9 cellular contexts compared by ENCODE assay signal in genomic region chr11:46290598-46291309, GRCh38. TPM values are rescaled to one million over a fixed set of nuclear protein-coding genes. Genes with fewer than 3 reads are reported as not detected.
DNase-seq lines count a peak whose midpoint lies in the region; ATAC-seq and TF ChIP-seq lines count a peak whose summit lies in the region.
"Had no signal": no experiment of that assay in that cellular context is flagged by ENCODE, and none has a peak within 500 bp of the region (broad histone marks: within the 10 kb centered on the region; RNA-seq: fewer than 3 reads in every experiment).

No MANE protein-coding gene starts in this region.

- H3K9me2 ChIP-seq in hepatocyte (replicated peaks; ENCODE audit: insufficient read depth) = no peaks in the 10 kb centered on the region

- 34% methylated on average over 5 of the region's 6 CpGs for WGBS in hepatocyte (ENCODE audit: low lambda C conversion rate, missing lambda C conversion rate)

- H3K27me3 ChIP-seq in hepatocyte = no peaks in the 10 kb centered on the region

- peak overlapping the region; percentile 96 for H3K27ac ChIP-seq in hepatocyte

- peak; percentile 90 for DNase-seq in HFFc6
- DNase-seq in SW480 (ENCODE audit: low spot score) = peak; percentile 36
- DNase-seq in hepatocyte (ENCODE audit: low spot score) = peak; percentile 98
- no peak for DNase-seq in stimulated activated effector memory CD8-positive, alpha-beta T cell treated with anti-CD3 and anti-CD28 coated beads, Interleukin-12 subunit alpha, Interleukin-12 subunit beta, amount 100 ng/mL, for 72 hours (ENCODE audit: low spot score in 2 of 2)
- no peak for DNase-seq in activated gamma-delta T cell treated with Interleukin-2 at 50 U/mL for 16 hours

- peaks cover 7% of the 10 kb centered on the region for H3K27me3 Mint-ChIP-seq in HFFc6 (ENCODE audit: insufficient read depth)

- peak overlapping the region; percentile 81 for H3K4me3 Mint-ChIP-seq in HFFc6
- no peak overlapping the region for H3K4me3 Mint-ChIP-seq in stimulated activated effector memory CD8-positive, alpha-beta T cell treated with anti-CD3 and anti-CD28 coated beads, Interleukin-12 subunit alpha, Interleukin-12 subunit beta, amount 100 ng/mL, for 72 hours

- no peaks in the 10 kb centered on the region for H3K36me3 ChIP-seq in hepatocyte (replicated peaks; ENCODE audit: insufficient read depth, low read depth)

- H3K4me2 ChIP-seq in hepatocyte = peak overlapping the region; percentile 63

- H3K36me3 Mint-ChIP-seq in HFFc6 (ENCODE audit: low read depth) = peaks cover 14% of the 10 kb centered on the region
- H3K36me3 Mint-ChIP-seq in stimulated activated effector memory CD8-positive, alpha-beta T cell treated with anti-CD3 and anti-CD28 coated beads, Interleukin-12 subunit alpha, Interleukin-12 subunit beta, amount 100 ng/mL, for 72 hours = no peaks in the 10 kb centered on the region

- H3K4me3 ChIP-seq in hepatocyte = no peak overlapping the region

- no peaks in the 10 kb centered on the region for H3K9me3 Mint-ChIP-seq in HFFc6
- no peaks in the 10 kb centered on the region for H3K9me3 Mint-ChIP-seq in stimulated activated effector memory CD8-positive, alpha-beta T cell treated with anti-CD3 and anti-CD28 coated beads, Interleukin-12 subunit alpha, Interleukin-12 subunit beta, amount 100 ng/mL, for 72 hours

- TF ChIP-seq CTCF in HFFc6 (IDR thresholded peaks at IDR 0.05) (no peak), hepatocyte (IDR thresholded peaks at IDR 0.05; ENCODE audit: poor library complexity) (no peak)

- ATAC-seq in stimulated activated effector memory CD8-positive, alpha-beta T cell treated with anti-CD3 and anti-CD28 coated beads, Interleukin-12 subunit alpha, Interleukin-12 subunit beta, amount 100 ng/mL, for 72 hours = no peak
- ATAC-seq in activated CD4-positive, CD25-positive, alpha-beta regulatory T cell treated with anti-CD3 and anti-CD28 coated beads, Interleukin-2, amount 50 U/mL, for 24 hours = no peak
- ATAC-seq in GM21737 (IDR thresholded peaks at IDR 0.05; ENCODE audit: unreplicated experiment) = no peak

- no peaks in the 10 kb centered on the region for H3K9me3 ChIP-seq in hepatocyte (ENCODE audit: low read depth)

- peaks cover 78% of the 10 kb centered on the region for H3K4me1 Mint-ChIP-seq in HFFc6 (ENCODE audit: low read depth)
- H3K4me1 Mint-ChIP-seq in stimulated activated effector memory CD8-positive, alpha-beta T cell treated with anti-CD3 and anti-CD28 coated beads, Interleukin-12 subunit alpha, Interleukin-12 subunit beta, amount 100 ng/mL, for 72 hours = peaks cover 8% of the 10 kb centered on the region

- H3K79me2 ChIP-seq in hepatocyte = peaks cover 82% of the 10 kb centered on the region

- no peak overlapping the region for H2AFZ ChIP-seq in hepatocyte

- H3K27ac Mint-ChIP-seq in HFFc6 = peak overlapping the region; percentile 96
- H3K27ac Mint-ChIP-seq in stimulated activated effector memory CD8-positive, alpha-beta T cell treated with anti-CD3 and anti-CD28 coated beads, Interleukin-12 subunit alpha, Interleukin-12 subunit beta, amount 100 ng/mL, for 72 hours = peak overlapping the region; percentile 61

- peaks cover 54% of the 10 kb centered on the region for H3K4me1 ChIP-seq in hepatocyte (ENCODE audit: insufficient read depth)

- H4K20me1 ChIP-seq in hepatocyte (ENCODE audit: insufficient read depth, poor library complexity, severe bottlenecking) = peaks cover 2% of the 10 kb centered on the region

RNA-seq across cellular contexts. Expression of gene CREB3L1, which starts 13.3 kb away (rescaled TPM):
- 100 to 1,000 TPM; 282 to 328 (median 310) TPM for total RNA-seq in HFFc6 (2021; fragmentation: NEBNext Ultra II Directional; extraction: Animal tissue kit (Norgen Biotek cat#: 25700))
- 20.3 and 22.9 TPM in 2 replicates for total RNA-seq in hepatocyte
- 275 and 276 TPM in 2 replicates for polyA plus RNA-seq in hepatocyte
- total RNA-seq: activated CD8-positive, alpha-beta memory T cell treated with anti-CD3 and anti-CD28 coated beads for 36 hours had no signal
- polyA plus RNA-seq: neural cell had no signal

RNA-seq across cellular contexts. Expression of gene DGKZ, which starts 56.5 kb away (rescaled TPM):
- total RNA-seq in HFFc6 (2021; fragmentation: NEBNext Ultra II Directional; extraction: Animal tissue kit (Norgen Biotek cat#: 25700)) = 10 to 100 TPM; 40.4 to 49.8 (median 46.2) TPM
- total RNA-seq in hepatocyte = 26.6 and 28.2 TPM in 2 replicates
- 42.9 and 52.4 TPM in 2 replicates for polyA plus RNA-seq in hepatocyte

Comparison
In these comparisons a context has a peak if more than half of its experiments do, and no peak if none do; other contexts are left out.
1. DNase-seq: peak in HFFc6 (single experiment), SW480 (single experiment) and hepatocyte (single experiment); none in stimulated activated effector memory CD8-positive, alpha-beta T cell treated with anti-CD3 and anti-CD28 coated beads, Interleukin-12 subunit alpha, Interleukin-12 subunit beta, amount 100 ng/mL, for 72 hours (0 of 2) and activated gamma-delta T cell treated with Interleukin-2 at 50 U/mL for 16 hours (single experiment).
2. RNA of gene CREB3L1, which starts 13.3 kb away (total RNA-seq): 282 to 328 TPM in HFFc6; 20.3 to 22.9 TPM in hepatocyte; every median in the first group is over 10 times any median in the second.